ENCODE assay signal across 10 cellular contexts in genomic region chr6:7787137-7787575, GRCh38.
DNase-seq lines count a peak whose midpoint lies in the region; TF ChIP-seq lines count a peak whose summit lies in the region.
"Had no signal": no experiment of that assay in that cellular context is flagged by ENCODE, and none has a peak within 500 bp of the region (broad histone marks: within the 10 kb centered on the region; RNA-seq: fewer than 3 reads in every experiment).

No MANE protein-coding gene starts in this region.

- no peaks in the 10 kb centered on the region for H3K4me1 ChIP-seq in colonic mucosa
- H3K4me1 ChIP-seq in skeletal muscle satellite cell (ENCODE audit: control insufficient read depth, insufficient read depth, low read length): peaks cover 9% of the 10 kb centered on the region
- H3K4me1 ChIP-seq in H9 (ENCODE audit: insufficient read depth, low read length): no peaks in the 10 kb centered on the region
- peaks cover 24% of the 10 kb centered on the region for H3K4me1 ChIP-seq in vagina

- H2BK15ac ChIP-seq in H9 (ENCODE audit: low read depth, low read length): no peak overlapping the region

- H3K14ac ChIP-seq in H9 (ENCODE audit: insufficient read depth, low read length): no peak overlapping the region

- H3K27me3 ChIP-seq in colonic mucosa: no peaks in the 10 kb centered on the region
- H3K27me3 ChIP-seq in skeletal muscle satellite cell (ENCODE audit: control insufficient read depth, insufficient read depth, low read length): peaks cover 25% of the 10 kb centered on the region
- H3K27me3 ChIP-seq in H9 (ENCODE audit: insufficient read depth, low read length): no peaks in the 10 kb centered on the region
- H3K27me3 ChIP-seq in vagina: no peaks in the 10 kb centered on the region
- no peaks in the 10 kb centered on the region for H3K27me3 ChIP-seq in H7 (ENCODE audit: control insufficient read depth, insufficient read depth, low read length)

- no peak overlapping the region for H3K23ac ChIP-seq in H9 (ENCODE audit: insufficient read length, low read depth, low read length)

- H3K36me3 Mint-ChIP-seq in H9 (ENCODE audit: insufficient read depth in 1 of 3, low read depth in 3 of 3) (no peaks in the 10 kb centered on the region), endothelial cell (ENCODE audit: low read depth, unreplicated experiment) (no peaks in the 10 kb centered on the region)

- H2BK120ac ChIP-seq in H9 (ENCODE audit: low read depth, low read length, poor library complexity, severe bottlenecking): no peak overlapping the region

- H3K79me1 ChIP-seq in H9 (ENCODE audit: insufficient read depth, low read depth, low read length, poor library complexity, severe bottlenecking): no peaks in the 10 kb centered on the region

- H3K4me3 ChIP-seq in colonic mucosa (no peak overlapping the region), skeletal muscle satellite cell (ENCODE audit: low read length) (no peak overlapping the region), vagina (no peak overlapping the region), H7 (ENCODE audit: insufficient read depth, low read depth, low read length) (no peak overlapping the region)

- no CpG with 5 or more reads among the region's 5 CpGs for WGBS in H9 (ENCODE audit: extremely low coverage, insufficient read length, low lambda C conversion rate)

- no peak for TF ChIP-seq POLR2A in vagina (IDR thresholded peaks at IDR 0.05)

- H3K79me2 ChIP-seq in H9 (ENCODE audit: insufficient read depth, low read length): no peaks in the 10 kb centered on the region

- H3K4me1 Mint-ChIP-seq in H9 (no peaks in the 10 kb centered on the region), endothelial cell (ENCODE audit: unreplicated experiment) (no peaks in the 10 kb centered on the region)

- no peak overlapping the region for H2BK12ac ChIP-seq in H9 (ENCODE audit: insufficient read length, low read depth, low read length)

- H3K18ac ChIP-seq in H9 (ENCODE audit: insufficient read length, low read depth, low read length): no peak overlapping the region

- H3K27ac Mint-ChIP-seq in H9 (no peak overlapping the region), endothelial cell (ENCODE audit: unreplicated experiment) (no peak overlapping the region)

- H3K27ac ChIP-seq in colonic mucosa (no peak overlapping the region), H9 (ENCODE audit: insufficient read length, low read depth, low read length) (no peak overlapping the region), vagina (no peak overlapping the region)

- H3K9me3 ChIP-seq in colonic mucosa (no peaks in the 10 kb centered on the region), skeletal muscle satellite cell (replicated peaks; ENCODE audit: low read length) (no peaks in the 10 kb centered on the region), H9 (ENCODE audit: control insufficient read depth, low read depth, low read length) (no peaks in the 10 kb centered on the region), vagina (no peaks in the 10 kb centered on the region)

- peaks cover 4% of the 10 kb centered on the region for H3K27me3 Mint-ChIP-seq in H9 (ENCODE audit: low read depth)
- H3K27me3 Mint-ChIP-seq in endothelial cell (ENCODE audit: unreplicated experiment): peaks cover 1% of the 10 kb centered on the region

- no peak overlapping the region for H3K56ac ChIP-seq in H9 (ENCODE audit: insufficient read length, low read depth, low read length)

- no peak overlapping the region for H3T11ph ChIP-seq in H9 (ENCODE audit: low read length)

- H3K9me3 Mint-ChIP-seq in H9: peaks cover 0 to under 1% of the 10 kb centered on the region in 2 experiments; a peak in 1 of 5 replicates
- H3K9me3 Mint-ChIP-seq in endothelial cell (ENCODE audit: unreplicated experiment): no peaks in the 10 kb centered on the region

- H3K4me3 Mint-ChIP-seq in H9 (no peak overlapping the region), endothelial cell (ENCODE audit: unreplicated experiment) (no peak overlapping the region)

- H3K23me2 ChIP-seq in H9 (ENCODE audit: insufficient read length, low read depth, low read length, poor library complexity, severe bottlenecking): no peaks in the 10 kb centered on the region

- H3K4me2 ChIP-seq in skeletal muscle satellite cell (ENCODE audit: low read length) (peak overlapping the region; percentile 16), H9 (ENCODE audit: insufficient read depth, insufficient read length, low read length) (no peak overlapping the region)

- no peak overlapping the region for H3K4ac ChIP-seq in H9 (ENCODE audit: low read depth, low read length)

- H2AK5ac ChIP-seq in H9 (ENCODE audit: insufficient read length, low read length): no peak overlapping the region

- H2AFZ ChIP-seq in H9 (ENCODE audit: low read length): no peak overlapping the region

- no peak overlapping the region for H2BK20ac ChIP-seq in H9 (ENCODE audit: low read depth, low read length, poor library complexity, severe bottlenecking)

- H4K8ac ChIP-seq in H9 (replicated peaks; ENCODE audit: insufficient read length, low read depth, low read length): no peak overlapping the region

- TF ChIP-seq CTCF in colonic mucosa (IDR thresholded peaks at IDR 0.05) (no peak), H9 (conservative IDR thresholded peaks at IDR 0.05) (no peak), endothelial cell (IDR thresholded peaks at IDR 0.05; ENCODE audit: unreplicated experiment) (no peak), vagina (IDR thresholded peaks at IDR 0.05) (no peak)

- intact Hi-C loops in colonic mucosa (cut with DNase I) (no loop called here), vagina (cut with DNase I) (no loop called here)

- no peak overlapping the region for H2BK5ac ChIP-seq in H9 (ENCODE audit: insufficient read length, low read length)

- no peak overlapping the region for H3K9ac ChIP-seq in colonic mucosa (ENCODE audit: low read depth in 2 of 2, low read length in 2 of 2)
- no peak overlapping the region for H3K9ac ChIP-seq in skeletal muscle satellite cell (ENCODE audit: low read depth, low read length)
- no peak overlapping the region for H3K9ac ChIP-seq in H9 (ENCODE audit: extremely low read depth, insufficient read length, low read length)

- no peaks in the 10 kb centered on the region for H4K20me1 ChIP-seq in H9 (ENCODE audit: control insufficient read depth, insufficient read depth, insufficient read length)

- H3K36me3 ChIP-seq in colonic mucosa (no peaks in the 10 kb centered on the region), skeletal muscle satellite cell (ENCODE audit: insufficient read depth, low read length) (no peaks in the 10 kb centered on the region), vagina (no peaks in the 10 kb centered on the region), H7 (replicated peaks; ENCODE audit: control insufficient read depth, insufficient read depth, low read length) (no peaks in the 10 kb centered on the region)

- no peak overlapping the region for H4K91ac ChIP-seq in H9 (ENCODE audit: insufficient read length, low read depth, low read length)

- no peak overlapping the region for H4K5ac ChIP-seq in H9 (ENCODE audit: insufficient read length, low read depth, low read length)

- peak; percentile 78 for DNase-seq in GM03348 (ENCODE audit: low spot score)
- DNase-seq in colonic mucosa: peak; percentile 18
- peak; percentile 85 for DNase-seq in iris pigment epithelial cell (ENCODE audit: low read depth)
- DNase-seq in H9: no peak
- DNase-seq in endothelial cell (ENCODE audit: low spot score): no peak
- no peak for DNase-seq in vagina (ENCODE audit: extremely low spot score in 2 of 2)
- no peak for DNase-seq in H7
- DNase-seq: NCI-H446 treated with DMSO at 0.1 percent for 48 hours; stimulated activated naive CD4-positive, alpha-beta T cell treated with Interleukin-2 at 50 U/mL for 16 hours had no signal

Comparison
In these comparisons a context has a peak if more than half of its experiments do, and no peak if none do; other contexts are left out.
1. DNase-seq: peak in GM03348 (single experiment), colonic mucosa (single experiment) and iris pigment epithelial cell (single experiment); none in H9 (single experiment), endothelial cell (single experiment), vagina (0 of 2) and H7 (single experiment).